Comparison of ENCODE assay signal across 1 cellular context in genomic region chr11:64384981-64385952, GRCh38.
TF ChIP-seq lines count a peak whose summit lies in the region.

No MANE protein-coding gene starts in this region.

TF ChIP-seq in K562, 482 proteins besides CTCF, POLR2A, EP300 and RAD21:
- TF ChIP-seq ZNF551 (CRISPR knock-in tag; IDR thresholded peaks at IDR 0.05), result no peak
- no peak for TF ChIP-seq PHF20 (IDR thresholded peaks at IDR 0.05; ENCODE audit: partially characterized antibody)
- TF ChIP-seq POLR3G (IDR thresholded peaks at IDR 0.05; ENCODE audit: extremely low read depth, insufficient read length, insufficient replicate concordance), result no peak
- TF ChIP-seq MTA2 (IDR thresholded peaks at IDR 0.05; ENCODE audit: low read depth), result no peak
- TF ChIP-seq PURB (CRISPR knock-in tag; IDR thresholded peaks at IDR 0.05; ENCODE audit: low read depth), result no peak
- peak; percentile 27; the same call in 1 of the 2 replicates for TF ChIP-seq STAG1 (CRISPR knock-in tag; IDR thresholded peaks at IDR 0.05; ENCODE audit: borderline replicate concordance)
- TF ChIP-seq KLF1 (tag; IDR thresholded peaks at IDR 0.05), result no peak
- TF ChIP-seq ZNF436 (CRISPR knock-in tag; IDR thresholded peaks at IDR 0.05), result no peak
